Comparison of ENCODE assay signal across 8 cellular contexts in genomic region chr16:81035975-81036750, GRCh38. TPM values are rescaled to one million over a fixed set of nuclear protein-coding genes. Genes with fewer than 3 reads are reported as not detected.
DNase-seq lines count a peak whose midpoint lies in the region; ATAC-seq and TF ChIP-seq lines count a peak whose summit lies in the region.

No MANE protein-coding gene starts in this region.

- peak overlapping the region; percentile 64 to 72 for H3K27ac Mint-ChIP-seq in natural killer cell treated with Interleukin-12 subunit alpha and Interleukin-12 subunit beta and Interleukin-15 and Interleukin-18, amount 100 ng/mL, for 72 hours

- H3K9me3 ChIP-seq in GM23248 (ENCODE audit: low read depth) (no peaks in the 10 kb centered on the region), esophagus squamous epithelium (no peaks in the 10 kb centered on the region)

- no peak for TF ChIP-seq POLR2A in esophagus squamous epithelium (IDR thresholded peaks at IDR 0.05)

- peak overlapping the region; percentile 82 for H3K4me2 ChIP-seq in GM23248 (ENCODE audit: unreplicated experiment)

- H3K9ac ChIP-seq in GM23248: peak overlapping the region; percentile 82

- H3K4me1 ChIP-seq in GM23248 (ENCODE audit: insufficient read depth) (peaks cover 10% of the 10 kb centered on the region; the same call in 1 of the 2 replicates), esophagus squamous epithelium (peaks cover 5 to 39% (median 16%) of the 10 kb centered on the region in 3 donors)

- no peaks in the 10 kb centered on the region for H4K20me1 ChIP-seq in GM23248 (ENCODE audit: insufficient read depth)

- peaks cover 44% of the 10 kb centered on the region for H3K79me2 ChIP-seq in GM23248 (ENCODE audit: insufficient read depth)

- H3K27me3 Mint-ChIP-seq in natural killer cell treated with Interleukin-12 subunit alpha and Interleukin-12 subunit beta and Interleukin-15 and Interleukin-18, amount 100 ng/mL, for 72 hours: no peaks in the 10 kb centered on the region

- peak overlapping the region; percentile 54 for H3K27ac ChIP-seq in GM23248
- H3K27ac ChIP-seq in esophagus squamous epithelium: peak overlapping the region; percentile 79 to 95 (median 92)

- H3K27me3 ChIP-seq in GM23248 (replicated peaks; ENCODE audit: insufficient read depth): no peaks in the 10 kb centered on the region
- no peaks in the 10 kb centered on the region for H3K27me3 ChIP-seq in esophagus squamous epithelium

- peak overlapping the region; percentile 99 for H3K4me3 ChIP-seq in GM08714 (ENCODE audit: low read length)
- peak overlapping the region; percentile 78 for H3K4me3 ChIP-seq in GM23248
- peak overlapping the region; percentile 65 to 88 (median 80) for H3K4me3 ChIP-seq in esophagus squamous epithelium

- in situ Hi-C loops in GM23248 (cut with MboI): loop anchor here (25.0 kb wide), 1 partner anchor 701 kb away; no protein-coding TSS in a partner anchor

- H3K36me3 Mint-ChIP-seq in natural killer cell treated with Interleukin-12 subunit alpha and Interleukin-12 subunit beta and Interleukin-15 and Interleukin-18, amount 100 ng/mL, for 72 hours: peaks cover 10% of the 10 kb centered on the region

- WGBS in GM23248 (ENCODE audit: low coverage in 1 of 2, low lambda C conversion rate in 2 of 2, missing lambda C conversion rate in 2 of 2), 2 experiments: 1 to 2% methylated on average over 47 to 50 of the region's 80 CpGs
- 0 to 3% methylated on average over 2 to 4 of the region's 80 CpGs for WGBS in esophagus squamous epithelium, 2 donors

- H3F3A ChIP-seq in GM23248 (ENCODE audit: insufficient read depth): 0 out of 2 replicates have a peak, but pooled peaks cover 3% of the 10 kb centered on the region

- H3K9me2 ChIP-seq in GM23248 (ENCODE audit: insufficient read depth): no peaks in the 10 kb centered on the region

- H3K36me3 ChIP-seq in GM23248 (ENCODE audit: low read depth): 0 out of 2 replicates have a peak, but pooled peaks cover 3% of the 10 kb centered on the region
- peaks cover 0 to 33% (median 0%) of the 10 kb centered on the region in 3 donors for H3K36me3 ChIP-seq in esophagus squamous epithelium

- DNase-seq in GM23248 (peak; percentile 69), LHCN-M2 (ENCODE audit: low read depth) (peak; percentile 19), esophagus squamous epithelium (lab: John Stamatoyannopoulos, UW) (no peak), superior temporal gyrus (ENCODE audit: extremely low spot score) (peak; percentile 42), medulla oblongata (ENCODE audit: extremely low spot score) (no peak)
- peak; percentile 1 for DNase-seq in activated CD8-positive, alpha-beta memory T cell treated with anti-CD3 and anti-CD28 coated beads, Interleukin-2, amount 50 U/mL, for 1 hour (ENCODE audit: extremely low read depth)
- no peak for DNase-seq in natural killer cell treated with Interleukin-12 subunit alpha and Interleukin-12 subunit beta and Interleukin-15 and Interleukin-18, amount 100 ng/mL, for 72 hours (ENCODE audit: low spot score)

- TF ChIP-seq CTCF in esophagus squamous epithelium (IDR thresholded peaks at IDR 0.05): no peak

- peak overlapping the region; percentile 89 for H3K4me3 Mint-ChIP-seq in natural killer cell treated with Interleukin-12 subunit alpha and Interleukin-12 subunit beta and Interleukin-15 and Interleukin-18, amount 100 ng/mL, for 72 hours

- ATAC-seq in natural killer cell treated with Interleukin-12 subunit alpha and Interleukin-12 subunit beta and Interleukin-15 and Interleukin-18, amount 100 ng/mL, for 72 hours: peak; percentile 83

- peak overlapping the region; percentile 78 for H2AFZ ChIP-seq in GM23248

- H3K9me3 Mint-ChIP-seq in natural killer cell treated with Interleukin-12 subunit alpha and Interleukin-12 subunit beta and Interleukin-15 and Interleukin-18, amount 100 ng/mL, for 72 hours: no peaks in the 10 kb centered on the region

- intact Hi-C loops in esophagus squamous epithelium (cut with DNase I): no loop called here

- H3K4me1 Mint-ChIP-seq in natural killer cell treated with Interleukin-12 subunit alpha and Interleukin-12 subunit beta and Interleukin-15 and Interleukin-18, amount 100 ng/mL, for 72 hours (ENCODE audit: low read depth in 2 of 2): peaks cover 21 to 24% of the 10 kb centered on the region in 2 donors

RNA-seq across cellular contexts. Expression of gene ATMIN, which starts 0.5 kb away (rescaled TPM):
- 41.7 and 44.4 TPM in 2 replicates for total RNA-seq in GM23248 (2014; rRNA removed; shearing (Covaris generic))
- polyA plus RNA-seq in GM23248 (2016; fragmentation: Nextera tagmentation; extraction: Ambion mirVana): 9.8 and 13.2 TPM in 2 replicates
- total RNA-seq in LHCN-M2 (2014; rRNA removed): 36.7 and 41.5 TPM in 2 replicates
- polyA plus RNA-seq in LHCN-M2 (2012): 11.9 TPM
- 10 to 100 TPM; 30.6 to 41.3 (median 36.8) TPM for total RNA-seq in esophagus squamous epithelium
- total RNA-seq in natural killer cell treated with Interleukin-12 subunit alpha and Interleukin-12 subunit beta and Interleukin-15 and Interleukin-18, amount 100 ng/mL, for 72 hours: 10 to 100 TPM; 24.5 to 29.1 TPM

RNA-seq across cellular contexts. Expression of gene CENPN, which starts 29.1 kb away (rescaled TPM):
- 28.3 and 29.2 TPM in 2 replicates for total RNA-seq in GM23248 (2014; rRNA removed; shearing (Covaris generic))
- 29.0 and 33.7 TPM in 2 replicates for polyA plus RNA-seq in GM23248 (2016; fragmentation: Nextera tagmentation; extraction: Ambion mirVana)
- total RNA-seq in LHCN-M2 (2014; rRNA removed) (64.8 and 73.5 TPM in 2 replicates), esophagus squamous epithelium (10 to 100 TPM in 3 of 4 donors, 1 to 10 TPM in 1; 5.3 to 20.4 (median 16.1) TPM)
- polyA plus RNA-seq in LHCN-M2 (2012): 51.0 TPM
- 10 to 100 TPM; 27.9 to 49.5 TPM for total RNA-seq in natural killer cell treated with Interleukin-12 subunit alpha and Interleukin-12 subunit beta and Interleukin-15 and Interleukin-18, amount 100 ng/mL, for 72 hours

RNA-seq across cellular contexts. Expression of gene CMC2, which starts 29.5 kb away (rescaled TPM):
- 49.4 and 64.4 TPM in 2 replicates for total RNA-seq in GM23248 (2014; rRNA removed; shearing (Covaris generic))
- 117 and 126 TPM in 2 replicates for polyA plus RNA-seq in GM23248 (2016; fragmentation: Nextera tagmentation; extraction: Ambion mirVana)
- total RNA-seq in LHCN-M2 (2014; rRNA removed) (73.2 and 80.8 TPM in 2 replicates), esophagus squamous epithelium (10 to 100 TPM in 3 of 4 donors, 1 to 10 TPM in 1; 7.4 to 41.2 (median 24.4) TPM)
- 138 TPM for polyA plus RNA-seq in LHCN-M2 (2012)
- total RNA-seq in natural killer cell treated with Interleukin-12 subunit alpha and Interleukin-12 subunit beta and Interleukin-15 and Interleukin-18, amount 100 ng/mL, for 72 hours: 100 to 1,000 TPM in 1 of 2 donors, 10 to 100 TPM in 1; 85.4 to 145 TPM

RNA-seq across cellular contexts. Expression of gene C16orf46, which starts 40.9 kb away (rescaled TPM):
- total RNA-seq in GM23248 (2014; rRNA removed; shearing (Covaris generic)): 1.3 TPM in 1 of 2 replicates, not detected in the other
- 0.16 and 0.79 TPM in 2 replicates for polyA plus RNA-seq in GM23248 (2016; fragmentation: Nextera tagmentation; extraction: Ambion mirVana)
- total RNA-seq in LHCN-M2 (2014; rRNA removed) (0.58 and 0.63 TPM in 2 replicates), esophagus squamous epithelium (1 to 10 TPM in 1 of 4 donors, under 1 TPM in 2, not detected in 1; 0.26 to 5.1 (median 0.38) TPM)
- polyA plus RNA-seq in LHCN-M2 (2012): 0.06 TPM
- total RNA-seq in natural killer cell treated with Interleukin-12 subunit alpha and Interleukin-12 subunit beta and Interleukin-15 and Interleukin-18, amount 100 ng/mL, for 72 hours: under 1 TPM in 1 of 2 donors, not detected in 1; 0.52 TPM

Comparison
In these comparisons a context has a peak if more than half of its experiments do, and no peak if none do; other contexts are left out.
1. DNase-seq: peak in GM23248 (single experiment), LHCN-M2 (single experiment), activated CD8-positive, alpha-beta memory T cell treated with anti-CD3 and anti-CD28 coated beads, Interleukin-2, amount 50 U/mL, for 1 hour (single experiment) and superior temporal gyrus (single experiment); none in esophagus squamous epithelium (single experiment), natural killer cell treated with Interleukin-12 subunit alpha and Interleukin-12 subunit beta and Interleukin-15 and Interleukin-18, amount 100 ng/mL, for 72 hours (single experiment) and medulla oblongata (single experiment).
2. Peak in every context shown above with its lines, with median percentiles within 50 percentile points of each other: H3K4me3 ChIP-seq.